1 cellular context compared by ENCODE assay signal in the genomic region with DNA sequence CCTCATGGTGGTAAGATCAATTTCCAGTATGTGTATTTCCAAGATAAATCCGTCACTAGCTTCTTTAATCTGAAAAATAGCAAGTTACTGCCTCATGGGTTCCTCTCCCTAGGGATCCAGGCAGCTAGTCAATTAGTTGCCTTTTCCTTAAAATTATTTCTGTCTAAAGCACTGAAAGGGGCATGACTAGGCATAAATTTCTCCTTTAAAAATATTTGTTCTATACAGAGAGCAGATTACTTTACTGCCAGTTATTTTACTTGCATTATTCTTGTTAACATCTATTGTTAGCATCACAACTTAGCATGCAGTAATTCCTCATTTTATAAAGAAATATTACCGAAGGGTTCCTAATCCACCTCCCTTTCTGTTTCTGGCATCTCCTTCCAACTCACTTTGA.
TF ChIP-seq lines count a peak whose summit lies in the region.

No MANE protein-coding gene starts in this region.

TF ChIP-seq in GM23338, 12 proteins besides CTCF, POLR2A, EP300 and RAD21:
- TF ChIP-seq ZNF462 (CRISPR knock-in tag; IDR thresholded peaks at IDR 0.05) (no peak), CREB1 (CRISPR knock-in tag; IDR thresholded peaks at IDR 0.05; ENCODE audit: low read depth) (no peak), POLR2AphosphoS5 (IDR thresholded peaks at IDR 0.05; ENCODE audit: low read depth) (no peak), JUNB (IDR thresholded peaks at IDR 0.05; ENCODE audit: unreplicated experiment) (no peak), STAT1 (IDR thresholded peaks at IDR 0.05; ENCODE audit: unreplicated experiment) (no peak), EZH2 (IDR thresholded peaks at IDR 0.05; ENCODE audit: low read depth, unreplicated experiment) (no peak), ZNF331 (CRISPR knock-in tag; IDR thresholded peaks at IDR 0.05; ENCODE audit: low read depth) (no peak), REST (IDR thresholded peaks at IDR 0.05; ENCODE audit: unreplicated experiment) (no peak), NANOG (IDR thresholded peaks at IDR 0.05; ENCODE audit: borderline replicate concordance) (no peak)
- TF ChIP-seq, protein P1, sequence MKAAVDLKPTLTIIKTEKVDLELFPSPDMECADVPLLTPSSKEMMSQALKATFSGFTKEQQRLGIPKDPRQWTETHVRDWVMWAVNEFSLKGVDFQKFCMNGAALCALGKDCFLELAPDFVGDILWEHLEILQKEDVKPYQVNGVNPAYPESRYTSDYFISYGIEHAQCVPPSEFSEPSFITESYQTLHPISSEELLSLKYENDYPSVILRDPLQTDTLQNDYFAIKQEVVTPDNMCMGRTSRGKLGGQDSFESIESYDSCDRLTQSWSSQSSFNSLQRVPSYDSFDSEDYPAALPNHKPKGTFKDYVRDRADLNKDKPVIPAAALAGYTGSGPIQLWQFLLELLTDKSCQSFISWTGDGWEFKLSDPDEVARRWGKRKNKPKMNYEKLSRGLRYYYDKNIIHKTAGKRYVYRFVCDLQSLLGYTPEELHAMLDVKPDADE (IDR thresholded peaks at IDR 0.05) = no peak
